ENCODE assay signal across 8 cellular contexts in genomic region chr7:3154881-3155494, GRCh38.
A peak's percentile ranks its signal among the peaks of the same experiment; 100 is the strongest.
DNase-seq lines count a peak whose midpoint lies in the region; ATAC-seq and TF ChIP-seq lines count a peak whose summit lies in the region.

No MANE protein-coding gene starts in this region.

- TF ChIP-seq CTCF in AG09319 (IDR thresholded peaks at IDR 0.05; ENCODE audit: low read depth, low read length) = peak; percentile 54
- peak; percentile 62 for TF ChIP-seq CTCF in GM13976 (IDR thresholded peaks at IDR 0.05; ENCODE audit: borderline replicate concordance, control extremely low read depth, extremely low read depth, insufficient read depth, missing control alignments)
- TF ChIP-seq CTCF in NB4 (IDR thresholded peaks at IDR 0.05; ENCODE audit: low read depth, low read length) = peak; percentile 86
- peak; percentile 64 for TF ChIP-seq CTCF in osteoblast (IDR thresholded peaks at IDR 0.05; ENCODE audit: extremely low read depth, low read depth, low read length)

- no peak overlapping the region for H3K27ac ChIP-seq in effector memory CD4-positive, alpha-beta T cell (ENCODE audit: insufficient read depth, low read length, poor library complexity, severe bottlenecking)
- no peak overlapping the region for H3K27ac ChIP-seq in osteoblast (ENCODE audit: low read depth, low read length)

- no peaks in the 10 kb centered on the region for H4K20me1 ChIP-seq in osteoblast (ENCODE audit: insufficient read depth, low read length)

- DNase-seq in AG09319 (ENCODE audit: extremely low read depth, low read depth) (peak; percentile 1), GM13976 (ENCODE audit: low spot score) (peak; percentile 74), NB4 (ENCODE audit: low read depth) (peak; percentile 68), osteoblast (ENCODE audit: insufficient read length, low spot score, missing footprints) (no peak), cerebellar nuclear complex (lab: John Stamatoyannopoulos, UW) (no peak)
- peak; percentile 76 for DNase-seq in activated CD4-positive, alpha-beta T cell treated with anti-CD3 and anti-CD28 coated beads for 48 hours
- peak; percentile 16 to 44 (median 20) for DNase-seq in effector memory CD4-positive, alpha-beta T cell

- H3K4me1 ChIP-seq in effector memory CD4-positive, alpha-beta T cell (ENCODE audit: control insufficient read depth, insufficient read depth, low read length, poor library complexity, severe bottlenecking) = no peaks in the 10 kb centered on the region
- H3K4me1 ChIP-seq in osteoblast (ENCODE audit: insufficient read depth, low read length) = no peaks in the 10 kb centered on the region

- H3K79me2 ChIP-seq in osteoblast (ENCODE audit: insufficient read depth, low read length) = no peaks in the 10 kb centered on the region

- no peak overlapping the region for H3K4me2 ChIP-seq in osteoblast (ENCODE audit: insufficient read depth, low read length)

- H3K4me3 ChIP-seq in NB4 (ENCODE audit: low read depth, low read length) (no peak overlapping the region), osteoblast (ENCODE audit: insufficient read depth, low read length) (no peak overlapping the region)
- no peak overlapping the region for H3K4me3 ChIP-seq in effector memory CD4-positive, alpha-beta T cell (ENCODE audit: insufficient read depth, low read depth, low read length, poor library complexity, severe bottlenecking)

- no peak for TF ChIP-seq POLR2A in NB4 (IDR thresholded peaks at IDR 0.05; ENCODE audit: extremely low read depth, insufficient read length)

- no peak overlapping the region for H2AFZ ChIP-seq in osteoblast (ENCODE audit: low read length)

- H3K9me3 ChIP-seq in effector memory CD4-positive, alpha-beta T cell (ENCODE audit: control insufficient read depth, low read length) = no peaks in the 10 kb centered on the region
- H3K9me3 ChIP-seq in osteoblast (ENCODE audit: low read depth, low read length) = no peaks in the 10 kb centered on the region

- H3K27me3 ChIP-seq in effector memory CD4-positive, alpha-beta T cell (replicated peaks; ENCODE audit: control insufficient read depth, insufficient read depth, low read length, poor library complexity, severe bottlenecking) = peaks cover 5% of the 10 kb centered on the region
- no peaks in the 10 kb centered on the region for H3K27me3 ChIP-seq in osteoblast (ENCODE audit: insufficient read depth, low read length)

- H3K36me3 ChIP-seq in effector memory CD4-positive, alpha-beta T cell (ENCODE audit: control insufficient read depth, insufficient read depth, low read length) = no peaks in the 10 kb centered on the region
- no peaks in the 10 kb centered on the region for H3K36me3 ChIP-seq in osteoblast (ENCODE audit: insufficient read depth, low read length)

- no peak for ATAC-seq in HG02840 (IDR thresholded peaks at IDR 0.05; ENCODE audit: low FRiP score, unreplicated experiment)

- in situ Hi-C loops in GM13976 (cut with MboI; ENCODE audit: low sequenced_read_pairs, unreplicated experiment) = loop anchor here (10.0 kb wide), 1 partner anchor 270 kb away; no protein-coding TSS in a partner anchor

Comparison
In these comparisons a context has a peak if more than half of its experiments do, and no peak if none do; other contexts are left out.
1. DNase-seq: peak in AG09319 (single experiment), GM13976 (single experiment), NB4 (single experiment), activated CD4-positive, alpha-beta T cell treated with anti-CD3 and anti-CD28 coated beads for 48 hours (single experiment) and effector memory CD4-positive, alpha-beta T cell (3 of 3); none in osteoblast (single experiment) and cerebellar nuclear complex (0 of 2).
2. Peak in every context shown above with its lines, with median percentiles within 50 percentile points of each other: CTCF ChIP-seq.